29 cellular contexts compared by ENCODE assay signal in genomic region chr10:97179311-97179710, GRCh38. TPM values are rescaled to one million over a fixed set of nuclear protein-coding genes. Genes with fewer than 3 reads are reported as not detected.
DNase-seq lines count a peak whose midpoint lies in the region; ATAC-seq, FAIRE-seq and TF ChIP-seq lines count a peak whose summit lies in the region.
"Had no signal": no experiment of that assay in that cellular context is flagged by ENCODE, and none has a peak within 500 bp of the region (broad histone marks: within the 10 kb centered on the region; RNA-seq: fewer than 3 reads in every experiment).

No MANE protein-coding gene starts in this region.

- peaks cover 6% of the 10 kb centered on the region for H3K4me1 ChIP-seq in HepG2 (ENCODE audit: insufficient read depth, low read length)
- H3K4me1 ChIP-seq in right lobe of liver: no peaks in the 10 kb centered on the region
- H3K4me1 ChIP-seq in mesendoderm (ENCODE audit: control insufficient read depth, low read depth, low read length): peaks cover 4% of the 10 kb centered on the region
- H3K4me1 ChIP-seq in prostate gland (replicated peaks): no peaks in the 10 kb centered on the region
- H3K4me1 ChIP-seq: A549 had no signal

- peaks cover 0 to 9% (median 0%) of the 10 kb centered on the region in 5 experiments for H3K9me3 Mint-ChIP-seq in brain
- H3K9me3 Mint-ChIP-seq: activated CD4-positive, alpha-beta memory T cell treated with anti-CD3 and anti-CD28 coated beads, Interleukin-2, amount 10 ng/mL, durations not matched to agents 7 days and 5 days; activated T-helper 1 cell treated with anti-CD3 and anti-CD28 coated beads, Interleukin-12 subunit alpha, Interleukin-12 subunit beta, Interleukin-2, Interleukin-4 antibody, amounts not matched to agents 30 ng/mL and 10 ng/mL and 1 ng/mL, durations not matched to agents 14 hours and 24 hours and 36 hours; CD4-positive, CD25-positive, alpha-beta regulatory T cell; mesothelial cell of epicardium; T-helper 2 cell treated with Interferon-gamma antibody and Interleukin-4, amounts not matched to agents 5 μg/mL and 100 μg/mL, for 36 hours had no signal

- H3K9me3 ChIP-seq in HepG2 (ENCODE audit: low read length): no peaks in the 10 kb centered on the region
- H3K9me3 ChIP-seq in right lobe of liver: no peaks in the 10 kb centered on the region
- no peaks in the 10 kb centered on the region for H3K9me3 ChIP-seq in prostate gland
- H3K9me3 ChIP-seq: A549, MG63, neutrophil, suprapubic skin had no signal

- CTCF ChIA-PET in HepG2 (lab: Yijun Ruan, JAX; ENCODE audit: low intra/inter-chr PET ratio, low total read pairs): interaction anchor here (0.7 to 2.6 kb wide), 3 partner anchors 41 to 106 kb away, joined by 3 to 16 read pairs (median 5); no protein-coding TSS in a partner anchor

- H3K27me3 ChIP-seq in HepG2 (ENCODE audit: control insufficient read depth in 1 of 2, insufficient read depth in 2 of 2, low read length in 2 of 2) (peaks cover 11 to 88% of the 10 kb centered on the region in 2 experiments), right lobe of liver (no peaks in the 10 kb centered on the region), mesendoderm (ENCODE audit: insufficient read depth, low read length, poor library complexity) (peaks cover 4% of the 10 kb centered on the region), prostate gland (replicated peaks; ENCODE audit: insufficient read depth) (no peaks in the 10 kb centered on the region)
- H3K27me3 ChIP-seq: MG63 had no signal

- H2AFZ ChIP-seq in HepG2 (ENCODE audit: low read length): no peak overlapping the region

- WGBS in HepG2 (ENCODE audit: low lambda C conversion rate): 9% methylated on average over 5 of the region's 6 CpGs
- WGBS in right lobe of liver (ENCODE audit: insufficient coverage, low coverage, low lambda C conversion rate, missing lambda C conversion rate): 47% methylated on average over 5 of the region's 6 CpGs
- WGBS in mesendoderm (ENCODE audit: extremely low coverage, insufficient coverage, low lambda C conversion rate): no CpG with 5 or more reads among the region's 6 CpGs
- WGBS in prostate gland: 45% methylated on average over 6 of the region's 6 CpGs

- ATAC-seq in HepG2: no peak
- ATAC-seq in right lobe of liver: no peak
- no peak for ATAC-seq in GM21723 (IDR thresholded peaks at IDR 0.05; ENCODE audit: unreplicated experiment)
- ATAC-seq in HG02938 (IDR thresholded peaks at IDR 0.05; ENCODE audit: unreplicated experiment): no peak

- no peak overlapping the region for H4K5ac ChIP-seq in mesendoderm (ENCODE audit: low read length)

- no peaks in the 10 kb centered on the region for H4K20me1 ChIP-seq in HepG2 (ENCODE audit: insufficient read depth, low read length)

- peaks cover 31% of the 10 kb centered on the region for H3K4me1 Mint-ChIP-seq in brain
- H3K4me1 Mint-ChIP-seq: activated CD4-positive, alpha-beta memory T cell treated with anti-CD3 and anti-CD28 coated beads, Interleukin-2, amount 10 ng/mL, durations not matched to agents 7 days and 5 days; CD4-positive, CD25-positive, alpha-beta regulatory T cell had no signal

- FAIRE-seq in HepG2 (lab: Jason Lieb, UNC): no peak
- FAIRE-seq: A549 had no signal

- no peak overlapping the region for H3K56ac ChIP-seq in mesendoderm (ENCODE audit: low read length)

- no peaks in the 10 kb centered on the region for H3K79me2 ChIP-seq in HepG2 (ENCODE audit: insufficient read depth, low read length)
- no peaks in the 10 kb centered on the region for H3K79me2 ChIP-seq in mesendoderm (ENCODE audit: control insufficient read depth, insufficient read depth, low read length)

- H3K4me3 ChIP-seq in HepG2 (replicated peaks in 1 of 3; ENCODE audit: insufficient read depth in 1 of 3, low read depth in 2 of 3, low read length in 3 of 3): no peak overlapping the region
- no peak overlapping the region for H3K4me3 ChIP-seq in right lobe of liver
- H3K4me3 ChIP-seq in mesendoderm (ENCODE audit: low read length): no peak overlapping the region
- no peak overlapping the region for H3K4me3 ChIP-seq in prostate gland
- H3K4me3 ChIP-seq: A549, MG63, skin epidermis, suprapubic skin had no signal

- peaks cover 34% of the 10 kb centered on the region for H3K27me3 Mint-ChIP-seq in brain

- no TSS peak for BruUV-seq in HepG2 (replicated peaks; lab: Mats Ljungman, UMichigan)

- POLR2A ChIA-PET in HepG2 (lab: Yijun Ruan, JAX): interaction anchor here (1.4 kb wide), 1 partner anchor 41 kb away, joined by 6 read pairs; no protein-coding TSS in a partner anchor

- DNase-seq in HepG2 (ENCODE audit: low spot score) (no peak), right lobe of liver (no peak), mesendoderm (no peak), GOT3 (lab: John Stamatoyannopoulos, UW) (no peak), prostate gland (ENCODE audit: low spot score) (no peak)
- DNase-seq: activated CD4-positive, alpha-beta memory T cell treated with anti-CD3 and anti-CD28 coated beads, Interleukin-2, amount 10 ng/mL, durations not matched to agents 7 days and 5 days; activated CD8-positive, alpha-beta memory T cell treated with anti-CD3 and anti-CD28 coated beads, Interleukin-2, amount 50 U/mL, for 4 hours; activated naive CD4-positive, alpha-beta T cell treated with Interleukin-2 at 50 U/mL for 16 hours; CD4-positive, CD25-positive, alpha-beta regulatory T cell; cortex of kidney; NCI-H187 treated with DMSO at 0.1 percent for 48 hours; NCI-H526; NK-92 treated with Interleukin-12 subunit alpha and Interleukin-12 subunit beta, amount 100 ng/mL, for 24 hours; Right ventricle myocardium superior; stimulated activated naive CD4-positive, alpha-beta T cell treated with Interleukin-2 at 50 U/mL for 16 hours had no signal

- TF ChIP-seq CTCF in HepG2 (CRISPR knock-in tag; IDR thresholded peaks at IDR 0.05) (no peak), right lobe of liver (IDR thresholded peaks at IDR 0.05) (no peak), brain (conservative IDR thresholded peaks at IDR 0.05) (no peak), prostate gland (IDR thresholded peaks at IDR 0.05) (no peak)

- H2BK120ac ChIP-seq in mesendoderm (ENCODE audit: low read depth, low read length): no peak overlapping the region

- H3K9ac ChIP-seq in HepG2 (ENCODE audit: insufficient read depth, low read depth, low read length) (no peak overlapping the region), mesendoderm (ENCODE audit: low read length) (peak overlapping the region; percentile 10)
- H3K9ac ChIP-seq: KMS-11 had no signal

- peak overlapping the region; percentile 9 to 79 (median 66) for H3K4me3 Mint-ChIP-seq in brain
- H3K4me3 Mint-ChIP-seq: activated CD4-positive, alpha-beta memory T cell treated with anti-CD3 and anti-CD28 coated beads, Interleukin-2, amount 10 ng/mL, durations not matched to agents 7 days and 5 days; activated T-helper 1 cell treated with anti-CD3 and anti-CD28 coated beads, Interleukin-12 subunit alpha, Interleukin-12 subunit beta, Interleukin-2, Interleukin-4 antibody, amounts not matched to agents 30 ng/mL and 10 ng/mL and 1 ng/mL, durations not matched to agents 14 hours and 24 hours and 36 hours; CD4-positive, CD25-positive, alpha-beta regulatory T cell; mesothelial cell of epicardium; T-helper 2 cell treated with Interferon-gamma antibody and Interleukin-4, amounts not matched to agents 5 μg/mL and 100 μg/mL, for 36 hours had no signal

- H2BK15ac ChIP-seq in mesendoderm (replicated peaks; ENCODE audit: low read depth): no peak overlapping the region

- in situ Hi-C loops in HepG2 (cut with HindIII; ENCODE audit: extremely low pct_ligation_motif_present, low pct_unique_long_range_greater_than_20kb): no loop called here

- H2AK5ac ChIP-seq in mesendoderm (ENCODE audit: low read length): no peak overlapping the region

- no peak overlapping the region for H2BK5ac ChIP-seq in mesendoderm (ENCODE audit: low read length)

- H4K8ac ChIP-seq in mesendoderm (ENCODE audit: low read depth, low read length): no peak overlapping the region

- no peak overlapping the region for H3K23ac ChIP-seq in mesendoderm (ENCODE audit: low read length)

- TF ChIP-seq EP300 in HepG2 (IDR thresholded peaks at IDR 0.05; ENCODE audit: low read depth in 2 of 2, low read length in 2 of 2) (no peak), HepG2 (CRISPR knock-in tag; IDR thresholded peaks at IDR 0.05; ENCODE audit: borderline replicate concordance) (no peak)

- intact Hi-C loops in HepG2 (cut with micrococcal nuclease; ENCODE audit: unreplicated experiment) (no loop called here), right lobe of liver (cut with DNase I) (no loop called here), prostate gland (cut with DNase I) (no loop called here)

- H3K4ac ChIP-seq in mesendoderm (ENCODE audit: low read depth, low read length): no peak overlapping the region

- no peak overlapping the region for H3K18ac ChIP-seq in mesendoderm (ENCODE audit: low read length)

- TF ChIP-seq POLR2A in HepG2 (IDR thresholded peaks at IDR 0.05; ENCODE audit: insufficient read depth in 1 of 2, low read depth in 2 of 2, low read length in 2 of 2): no peak
- no peak for TF ChIP-seq POLR2A in right lobe of liver (IDR thresholded peaks at IDR 0.05)
- TF ChIP-seq POLR2A in prostate gland (IDR thresholded peaks at IDR 0.05): no peak

- H3K27ac Mint-ChIP-seq in brain: peak overlapping the region in 4 of 5 experiments; percentile 27 to 49 (median 33)
- H3K27ac Mint-ChIP-seq: activated CD4-positive, alpha-beta memory T cell treated with anti-CD3 and anti-CD28 coated beads, Interleukin-2, amount 10 ng/mL, durations not matched to agents 7 days and 5 days; activated T-helper 1 cell treated with anti-CD3 and anti-CD28 coated beads, Interleukin-12 subunit alpha, Interleukin-12 subunit beta, Interleukin-2, Interleukin-4 antibody, amounts not matched to agents 30 ng/mL and 10 ng/mL and 1 ng/mL, durations not matched to agents 14 hours and 24 hours and 36 hours; CD4-positive, CD25-positive, alpha-beta regulatory T cell; mesothelial cell of epicardium; progenitor cell of endocrine pancreas; T-helper 2 cell treated with Interferon-gamma antibody and Interleukin-4, amounts not matched to agents 5 μg/mL and 100 μg/mL, for 36 hours had no signal

- H3K27ac ChIP-seq in HepG2 (ENCODE audit: extremely low read length, insufficient read depth, low read length) (no peak overlapping the region), right lobe of liver (no peak overlapping the region), mesendoderm (ENCODE audit: low read depth, low read length) (no peak overlapping the region), prostate gland (no peak overlapping the region)
- H3K27ac ChIP-seq: A549, KMS-11, neutrophil, skin epidermis, suprapubic skin had no signal

- H3K36me3 ChIP-seq in HepG2 (replicated peaks in 1 of 2; ENCODE audit: control insufficient read depth in 1 of 2, insufficient read depth in 2 of 2, low read length in 2 of 2) (no peaks in the 10 kb centered on the region), right lobe of liver (no peaks in the 10 kb centered on the region), mesendoderm (ENCODE audit: control insufficient read depth, insufficient read depth, low read length) (no peaks in the 10 kb centered on the region), prostate gland (no peaks in the 10 kb centered on the region)
- H3K36me3 ChIP-seq: MG63, neutrophil, suprapubic skin had no signal

- no peaks in the 10 kb centered on the region for H3K36me3 Mint-ChIP-seq in brain
- H3K36me3 Mint-ChIP-seq: CD4-positive, CD25-positive, alpha-beta regulatory T cell; mesothelial cell of epicardium had no signal

- H3K4me2 ChIP-seq in HepG2 (ENCODE audit: low read depth, low read length) (no peak overlapping the region; the same call in 1 of the 2 replicates), mesendoderm (ENCODE audit: low read length) (peak overlapping the region; percentile 8)
- H3K4me2 ChIP-seq: A549, KMS-11 had no signal

- H3K79me1 ChIP-seq in mesendoderm (ENCODE audit: low read length): no peaks in the 10 kb centered on the region

- no peak for TF ChIP-seq RAD21 in HepG2 (CRISPR knock-in tag; IDR thresholded peaks at IDR 0.05)

RNA-seq across cellular contexts. Expression of gene SLIT1, which starts 6.4 kb away (rescaled TPM):
- total RNA-seq in HepG2 (2016; rRNA removed; fragmentation: Illumina TruSeq; extraction: Trizol) (0.07 and 0.33 TPM in 2 replicates), right lobe of liver (under 1 TPM in 5 of 6 experiments, not detected in 1; 0.04 to 0.29 (median 0.12) TPM), prostate gland (under 1 TPM; 0.59 to 0.91 TPM)
- total RNA-seq in HepG2 (2016; cell fraction: cytosol; rRNA removed; fragmentation: Illumina TruSeq; extraction: Trizol; ENCODE audit: low read depth): 0.09 TPM in 1 of 2 replicates, not detected in the other
- 0.03 and 0.06 TPM in 2 replicates for total RNA-seq in HepG2 (2016; cell fraction: insoluble cytoplasmic fraction; rRNA removed; fragmentation: Illumina TruSeq; extraction: Trizol)
- total RNA-seq in HepG2 (2016; cell fraction: membrane; rRNA removed; fragmentation: Illumina TruSeq; extraction: Trizol): 0.07 and 0.09 TPM in 2 replicates
- 0.43 and 0.72 TPM in 2 replicates for total RNA-seq in HepG2 (2016; cell fraction: nucleus; rRNA removed; fragmentation: Illumina TruSeq; extraction: Trizol)
- polyA plus RNA-seq in HepG2 (2011; rRNA removed) (0.09 and 0.22 TPM in 2 replicates), brain (ENCODE audit: insufficient read depth, low read depth, low replicate concordance) (24.9 TPM)
- polyA plus RNA-seq in HepG2 (2011; cell fraction: cytosol; rRNA removed): 0.05 TPM in 2 replicates
- 0.52 and 0.96 TPM in 2 replicates for polyA plus RNA-seq in HepG2 (2011; cell fraction: nucleus; rRNA removed)
- polyA plus RNA-seq in HepG2 (2012): 0.17 and 0.23 TPM in 2 replicates
- 0.12 TPM in 1 of 2 replicates, not detected in the other for polyA plus RNA-seq in HepG2 (2016; cell fraction: cytosol; fragmentation: Illumina TruSeq; extraction: Trizol; ENCODE audit: low read depth)
- polyA plus RNA-seq in HepG2 (2016; cell fraction: insoluble cytoplasmic fraction; fragmentation: Illumina TruSeq; extraction: Trizol; ENCODE audit: low read depth): 0.17 TPM in 1 of 2 replicates, not detected in the other
- 0.05 TPM in 1 of 2 replicates, not detected in the other for polyA plus RNA-seq in HepG2 (2016; cell fraction: membrane; fragmentation: Illumina TruSeq; extraction: Trizol; ENCODE audit: low read depth)
- 0.11 TPM in 1 of 2 replicates, not detected in the other for polyA plus RNA-seq in HepG2 (2016; cell fraction: nucleus; fragmentation: Illumina TruSeq; extraction: Trizol; ENCODE audit: insufficient read depth, low read depth)
- 0.05 and 2.2 TPM in 2 replicates for polyA minus RNA-seq in HepG2 (2011; rRNA and poly(A)+ RNA removed; ENCODE audit: low replicate concordance)
- polyA minus RNA-seq in HepG2 (2011; cell fraction: cytosol; rRNA and poly(A)+ RNA removed): 0.59 TPM in 1 of 2 replicates, not detected in the other
- polyA minus RNA-seq in HepG2 (2011; cell fraction: nucleus; rRNA and poly(A)+ RNA removed): 1.6 and 1.8 TPM in 2 replicates
- 0.20 TPM for polyA plus RNA-seq in mesendoderm (2013, experiment 1 of 2)
- polyA plus RNA-seq in mesendoderm (2013, experiment 2 of 2): 0.15 TPM
- total RNA-seq: lower leg skin had no signal
- polyA plus RNA-seq: CD4-positive, CD25-positive, alpha-beta regulatory T cell had no signal
